Comparison of ENCODE assay signal across 14 cellular contexts in genomic region chr21:23886828-23887708, GRCh38.
A peak's percentile ranks its signal among the peaks of the same experiment; 100 is the strongest.
DNase-seq lines count a peak whose midpoint lies in the region; ATAC-seq and TF ChIP-seq lines count a peak whose summit lies in the region.
"Had no signal": no experiment of that assay in that cellular context is flagged by ENCODE, and none has a peak within 500 bp of the region (broad histone marks: within the 10 kb centered on the region; RNA-seq: fewer than 3 reads in every experiment).

No MANE protein-coding gene starts in this region.

- DNase-seq in activated T-cell treated with anti-CD3 and anti-CD28 coated beads, Interleukin-2, amount 50 U/mL, for 4 hours: no peak
- no peak for DNase-seq in activated T-cell treated with anti-CD3 and anti-CD28 coated beads, Interleukin-2, amount 50 U/mL, for 1 hour
- DNase-seq in activated CD8-positive, alpha-beta T cell treated with anti-CD3 and anti-CD28 coated beads, Interleukin-2, amount 10 ng/mL, durations not matched to agents 7 days and 5 days: no peak
- no peak for DNase-seq in stimulated activated effector memory CD8-positive, alpha-beta T cell treated with anti-CD3 and anti-CD28 coated beads, Interleukin-12 subunit alpha, Interleukin-12 subunit beta, amount 100 ng/mL, for 72 hours (ENCODE audit: low spot score in 2 of 2)
- no peak for DNase-seq in WTC11 (ENCODE audit: low spot score)
- DNase-seq: anterior cingulate cortex, DMS153, mammary epithelial cell, NCI-H2081 treated with DMSO at 0.1 percent for 48 hours, NCI-H69, sigmoid colon had no signal

- ATAC-seq in activated T-cell treated with anti-CD3 and anti-CD28 coated beads, Interleukin-2, amount 50 U/mL, for 4 hours: no peak
- ATAC-seq in activated CD8-positive, alpha-beta T cell treated with anti-CD3 and anti-CD28 coated beads, Interleukin-2, amount 10 ng/mL, durations not matched to agents 7 days and 5 days: peak; percentile 40
- no peak for ATAC-seq in stimulated activated effector memory CD8-positive, alpha-beta T cell treated with anti-CD3 and anti-CD28 coated beads, Interleukin-12 subunit alpha, Interleukin-12 subunit beta, amount 100 ng/mL, for 72 hours
- no peak for ATAC-seq in HG02610 (IDR thresholded peaks at IDR 0.05; ENCODE audit: unreplicated experiment)
- ATAC-seq in HG02970 (IDR thresholded peaks at IDR 0.05; ENCODE audit: low FRiP score, unreplicated experiment): no peak
- no peak for ATAC-seq in WTC11

- peaks cover 11% of the 10 kb centered on the region for H3K4me1 Mint-ChIP-seq in activated T-cell treated with anti-CD3 and anti-CD28 coated beads, Interleukin-2, amount 50 U/mL, for 4 hours (ENCODE audit: low read depth)
- H3K4me1 Mint-ChIP-seq in activated CD8-positive, alpha-beta T cell treated with anti-CD3 and anti-CD28 coated beads, Interleukin-2, amount 10 ng/mL, durations not matched to agents 7 days and 5 days (ENCODE audit: low read depth): peaks cover 19% of the 10 kb centered on the region
- H3K4me1 Mint-ChIP-seq in stimulated activated effector memory CD8-positive, alpha-beta T cell treated with anti-CD3 and anti-CD28 coated beads, Interleukin-12 subunit alpha, Interleukin-12 subunit beta, amount 100 ng/mL, for 72 hours: no peaks in the 10 kb centered on the region
- H3K4me1 Mint-ChIP-seq in WTC11: no peaks in the 10 kb centered on the region

- CTCF ChIA-PET in activated CD8-positive, alpha-beta T cell treated with anti-CD3 and anti-CD28 coated beads, Interleukin-2, amount 10 ng/mL, durations not matched to agents 7 days and 5 days (lab: Charles Lee): interaction anchor here (0.9 to 1.5 kb wide), 2 partner anchors 31 to 82 kb away, joined by 3 to 5 read pairs; no protein-coding TSS in a partner anchor
- CTCF ChIA-PET in WTC11 (lab: Charles Lee): interaction anchor here (1.1 kb wide), 1 partner anchor 11 kb away, joined by 3 read pairs; no protein-coding TSS in a partner anchor

- H3K27me3 Mint-ChIP-seq in activated T-cell treated with anti-CD3 and anti-CD28 coated beads, Interleukin-2, amount 50 U/mL, for 4 hours (ENCODE audit: low read depth): no peaks in the 10 kb centered on the region
- H3K27me3 Mint-ChIP-seq in activated CD8-positive, alpha-beta T cell treated with anti-CD3 and anti-CD28 coated beads, Interleukin-2, amount 10 ng/mL, durations not matched to agents 7 days and 5 days (ENCODE audit: low read depth): peaks cover 2% of the 10 kb centered on the region
- no peaks in the 10 kb centered on the region; the same call in 1 of the 2 replicates for H3K27me3 Mint-ChIP-seq in WTC11 (ENCODE audit: low read depth)

- TF ChIP-seq CTCF in WTC11 (IDR thresholded peaks at IDR 0.05): no peak

- no peaks in the 10 kb centered on the region for H3K9me3 ChIP-seq in KOPT-K1 (ENCODE audit: insufficient read depth, low read length, poor library complexity, severe bottlenecking)
- H3K9me3 ChIP-seq: sigmoid colon had no signal

- H3K9me3 Mint-ChIP-seq in activated T-cell treated with anti-CD3 and anti-CD28 coated beads, Interleukin-2, amount 50 U/mL, for 4 hours: no peaks in the 10 kb centered on the region
- no peaks in the 10 kb centered on the region for H3K9me3 Mint-ChIP-seq in activated CD8-positive, alpha-beta T cell treated with anti-CD3 and anti-CD28 coated beads, Interleukin-2, amount 10 ng/mL, durations not matched to agents 7 days and 5 days (ENCODE audit: insufficient read depth)
- peaks cover 3% of the 10 kb centered on the region for H3K9me3 Mint-ChIP-seq in stimulated activated effector memory CD8-positive, alpha-beta T cell treated with anti-CD3 and anti-CD28 coated beads, Interleukin-12 subunit alpha, Interleukin-12 subunit beta, amount 100 ng/mL, for 72 hours
- H3K9me3 Mint-ChIP-seq in WTC11: peaks cover 37% of the 10 kb centered on the region

- H3K27ac ChIP-seq in KOPT-K1 (ENCODE audit: low read depth, low read length, poor library complexity, severe bottlenecking): peak overlapping the region; percentile 72
- H3K27ac ChIP-seq: sigmoid colon had no signal

- H3K36me3 Mint-ChIP-seq in activated T-cell treated with anti-CD3 and anti-CD28 coated beads, Interleukin-2, amount 50 U/mL, for 4 hours (ENCODE audit: insufficient read depth): no peaks in the 10 kb centered on the region
- H3K36me3 Mint-ChIP-seq in activated CD8-positive, alpha-beta T cell treated with anti-CD3 and anti-CD28 coated beads, Interleukin-2, amount 10 ng/mL, durations not matched to agents 7 days and 5 days (ENCODE audit: low read depth): peaks cover 7% of the 10 kb centered on the region
- no peaks in the 10 kb centered on the region for H3K36me3 Mint-ChIP-seq in stimulated activated effector memory CD8-positive, alpha-beta T cell treated with anti-CD3 and anti-CD28 coated beads, Interleukin-12 subunit alpha, Interleukin-12 subunit beta, amount 100 ng/mL, for 72 hours
- H3K36me3 Mint-ChIP-seq in WTC11: peaks cover 21% of the 10 kb centered on the region

- H3K27ac Mint-ChIP-seq in activated CD8-positive, alpha-beta T cell treated with anti-CD3 and anti-CD28 coated beads, Interleukin-2, amount 10 ng/mL, durations not matched to agents 7 days and 5 days: peak overlapping the region; percentile 82
- H3K27ac Mint-ChIP-seq in stimulated activated effector memory CD8-positive, alpha-beta T cell treated with anti-CD3 and anti-CD28 coated beads, Interleukin-12 subunit alpha, Interleukin-12 subunit beta, amount 100 ng/mL, for 72 hours: peak overlapping the region; percentile 54
- H3K27ac Mint-ChIP-seq in WTC11: no peak overlapping the region

- peak overlapping the region; percentile 67 for H3K4me3 Mint-ChIP-seq in activated T-cell treated with anti-CD3 and anti-CD28 coated beads, Interleukin-2, amount 50 U/mL, for 4 hours
- peak overlapping the region; percentile 70 for H3K4me3 Mint-ChIP-seq in activated CD8-positive, alpha-beta T cell treated with anti-CD3 and anti-CD28 coated beads, Interleukin-2, amount 10 ng/mL, durations not matched to agents 7 days and 5 days
- H3K4me3 Mint-ChIP-seq in stimulated activated effector memory CD8-positive, alpha-beta T cell treated with anti-CD3 and anti-CD28 coated beads, Interleukin-12 subunit alpha, Interleukin-12 subunit beta, amount 100 ng/mL, for 72 hours: peak overlapping the region; percentile 52
- H3K4me3 Mint-ChIP-seq in WTC11: no peak overlapping the region

- POLR2A ChIA-PET in activated CD8-positive, alpha-beta T cell treated with anti-CD3 and anti-CD28 coated beads, Interleukin-2, amount 10 ng/mL, durations not matched to agents 7 days and 5 days (lab: Charles Lee): no interaction called here
- POLR2A ChIA-PET in WTC11 (lab: Charles Lee): no interaction called here

- no peaks in the 10 kb centered on the region for H3K36me3 ChIP-seq in KOPT-K1 (ENCODE audit: insufficient read depth, low read length)
- H3K36me3 ChIP-seq: sigmoid colon had no signal

TF ChIP-seq in WTC11, 78 proteins besides CTCF, POLR2A, EP300 and RAD21 (continues in another document):
- TF ChIP-seq ZNF396 (CRISPR knock-in tag; IDR thresholded peaks at IDR 0.05; ENCODE audit: borderline replicate concordance): no peak
- TF ChIP-seq EMX1 (CRISPR knock-in tag; IDR thresholded peaks at IDR 0.05): no peak
- TF ChIP-seq ZSCAN18 (CRISPR knock-in tag; IDR thresholded peaks at IDR 0.05): no peak
- no peak for TF ChIP-seq HMGA2 (CRISPR knock-in tag; IDR thresholded peaks at IDR 0.05)
- TF ChIP-seq TCF7 (CRISPR knock-in tag; IDR thresholded peaks at IDR 0.05; ENCODE audit: low read depth): no peak
- no peak for TF ChIP-seq ATF2 (CRISPR knock-in tag; IDR thresholded peaks at IDR 0.05; ENCODE audit: borderline replicate concordance, low read depth)
- no peak for TF ChIP-seq CREM (CRISPR knock-in tag; IDR thresholded peaks at IDR 0.05)
- TF ChIP-seq CDX4 (CRISPR knock-in tag; IDR thresholded peaks at IDR 0.05; ENCODE audit: borderline replicate concordance): no peak
- TF ChIP-seq ZNF671 (CRISPR knock-in tag; IDR thresholded peaks at IDR 0.05): no peak
- no peak for TF ChIP-seq E2F5 (CRISPR knock-in tag; IDR thresholded peaks at IDR 0.05)
